ENCODE assay signal across 13 cellular contexts in genomic region chr16:1288813-1289479, GRCh38. TPM values are rescaled to one million over a fixed set of nuclear protein-coding genes. Genes with fewer than 3 reads are reported as not detected.
DNase-seq lines count a peak whose midpoint lies in the region; ATAC-seq lines count a peak whose summit lies in the region.
"Had no signal": no experiment of that assay in that cellular context is flagged by ENCODE, and none has a peak within 500 bp of the region (broad histone marks: within the 10 kb centered on the region; RNA-seq: fewer than 3 reads in every experiment).

No MANE protein-coding gene starts in this region.

- peaks cover 66 to 88% of the 10 kb centered on the region in 2 experiments for H3K27me3 ChIP-seq in mesenchymal stem cell (ENCODE audit: control insufficient read depth in 1 of 2, insufficient read depth in 1 of 2, low read length in 2 of 2)

- POLR2A ChIA-PET in activated CD4-positive, alpha-beta T cell treated with anti-CD3 and anti-CD28 coated beads for 36 hours (lab: Charles Lee), result no interaction called here

- WGBS in mesenchymal stem cell, result 63% methylated on average over 13 of the region's 20 CpGs

- ATAC-seq in activated CD4-positive, alpha-beta T cell treated with anti-CD3 and anti-CD28 coated beads for 36 hours, result peak; percentile 47
- ATAC-seq in HG03097 (IDR thresholded peaks at IDR 0.05; ENCODE audit: low FRiP score, unreplicated experiment), result no peak

- DNase-seq in activated CD4-positive, alpha-beta T cell treated with anti-CD3 and anti-CD28 coated beads for 36 hours, result peak; percentile 44
- DNase-seq in activated CD4-positive, alpha-beta T cell treated with anti-CD3 and anti-CD28 coated beads, Interleukin-2, amount 50 U/mL, for 48 hours, result no peak
- DNase-seq in NCI-H345 treated with DMSO at 0.1 percent for 48 hours (lab: John Stamatoyannopoulos, UW; ENCODE audit: unreplicated experiment) (peak; percentile 45), mesenchymal stem cell (no peak), NCI-H82 treated with DMSO at 0.1 percent for 48 hours (lab: John Stamatoyannopoulos, UW; ENCODE audit: unreplicated experiment) (no peak)
- DNase-seq: brain microvascular endothelial cell, heart left ventricle, MV-4-11, OCI-M1 had no signal

- H3K36me3 ChIP-seq in mesenchymal stem cell (ENCODE audit: control insufficient read depth in 1 of 2, insufficient read depth in 2 of 2, low read depth in 1 of 2, low read length in 2 of 2), result no peaks in the 10 kb centered on the region
- H3K36me3 ChIP-seq: brain microvascular endothelial cell, heart left ventricle, prostate gland, suprapubic skin had no signal

- peak overlapping the region; percentile 40 for H2BK15ac ChIP-seq in mesenchymal stem cell (ENCODE audit: low read depth, poor library complexity, severe bottlenecking)

- no peak overlapping the region for H2BK5ac ChIP-seq in mesenchymal stem cell (ENCODE audit: low read depth, low read length, poor library complexity, severe bottlenecking)

- CTCF ChIA-PET in activated CD4-positive, alpha-beta T cell treated with anti-CD3 and anti-CD28 coated beads for 36 hours (lab: Charles Lee), result no interaction called here

- H3K4me3 ChIP-seq in mesenchymal stem cell (ENCODE audit: insufficient read depth in 1 of 2, low read depth in 1 of 2, low read length in 2 of 2), result no peak overlapping the region
- H3K4me3 ChIP-seq: heart left ventricle, prostate gland, suprapubic skin had no signal

- H4K91ac ChIP-seq in mesenchymal stem cell (ENCODE audit: low read length), result no peak overlapping the region

- no peaks in the 10 kb centered on the region for H3K79me1 ChIP-seq in mesenchymal stem cell (replicated peaks; ENCODE audit: low read length, poor library complexity, severe bottlenecking)

- no peak overlapping the region for H3K4me3 Mint-ChIP-seq in activated CD4-positive, alpha-beta T cell treated with anti-CD3 and anti-CD28 coated beads for 36 hours

- no peaks in the 10 kb centered on the region for H3K4me1 Mint-ChIP-seq in activated CD4-positive, alpha-beta T cell treated with anti-CD3 and anti-CD28 coated beads for 36 hours

- no peak overlapping the region for H2AK5ac ChIP-seq in mesenchymal stem cell (ENCODE audit: low read length, severe bottlenecking)

- H3K9me3 Mint-ChIP-seq in activated CD4-positive, alpha-beta T cell treated with anti-CD3 and anti-CD28 coated beads for 36 hours (ENCODE audit: low read depth), result no peaks in the 10 kb centered on the region

- no peak overlapping the region for H3K4ac ChIP-seq in mesenchymal stem cell (ENCODE audit: low read depth in 1 of 2, low read length in 2 of 2)

- no peak overlapping the region for H2BK120ac ChIP-seq in mesenchymal stem cell (ENCODE audit: low read depth, low read length)

- no peaks in the 10 kb centered on the region for H3K36me3 Mint-ChIP-seq in activated CD4-positive, alpha-beta T cell treated with anti-CD3 and anti-CD28 coated beads for 36 hours (ENCODE audit: low read depth)

- no peaks in the 10 kb centered on the region for H3K9me3 ChIP-seq in mesenchymal stem cell (ENCODE audit: control insufficient read depth, low read length)
- H3K9me3 ChIP-seq: heart left ventricle, prostate gland, suprapubic skin had no signal

- no peak overlapping the region for H3K27ac Mint-ChIP-seq in activated CD4-positive, alpha-beta T cell treated with anti-CD3 and anti-CD28 coated beads for 36 hours

- no peak overlapping the region for H3K27ac ChIP-seq in mesenchymal stem cell (ENCODE audit: low read length, poor library complexity, severe bottlenecking)
- H3K27ac ChIP-seq: brain microvascular endothelial cell, heart left ventricle, prostate gland, suprapubic skin had no signal

- H3K27me3 Mint-ChIP-seq in activated CD4-positive, alpha-beta T cell treated with anti-CD3 and anti-CD28 coated beads for 36 hours, result peaks cover 34% of the 10 kb centered on the region

- peak overlapping the region in 1 of 2 experiments; percentile 31 for H3K14ac ChIP-seq in mesenchymal stem cell (ENCODE audit: low read length in 2 of 2)

- H3K4me2 ChIP-seq in mesenchymal stem cell (ENCODE audit: low read length, poor library complexity, severe bottlenecking), result no peak overlapping the region

- H3K23ac ChIP-seq in mesenchymal stem cell (ENCODE audit: low read length in 2 of 2), result no peak overlapping the region

- H3K4me1 ChIP-seq in mesenchymal stem cell (ENCODE audit: control insufficient read depth, insufficient read depth, low read depth, low read length), result no peaks in the 10 kb centered on the region
- H3K4me1 ChIP-seq: prostate gland had no signal

- H3K9ac ChIP-seq in mesenchymal stem cell (ENCODE audit: low read length), result no peak overlapping the region

- H4K8ac ChIP-seq in mesenchymal stem cell (ENCODE audit: low read length), result no peak overlapping the region

- no peak overlapping the region for H2AFZ ChIP-seq in mesenchymal stem cell (ENCODE audit: low read depth, low read length)

- H2BK12ac ChIP-seq in mesenchymal stem cell (ENCODE audit: low read length in 2 of 2), result no peak overlapping the region

- intact Hi-C loops in activated CD4-positive, alpha-beta T cell treated with anti-CD3 and anti-CD28 coated beads for 36 hours (cut with DNase I, micrococcal nuclease), result no loop called here

- no peak overlapping the region for H3K18ac ChIP-seq in mesenchymal stem cell (ENCODE audit: low read depth in 1 of 2, low read length in 2 of 2)

RNA-seq across cellular contexts. Expression of gene UBE2I, which starts 20.5 kb away (rescaled TPM):
- total RNA-seq in activated CD4-positive, alpha-beta T cell treated with anti-CD3 and anti-CD28 coated beads for 36 hours, result 100 to 1,000 TPM; 251 to 358 TPM
- polyA plus RNA-seq in mesenchymal stem cell (2013, experiment 1 of 2), result 146 TPM
- 147 TPM for polyA plus RNA-seq in mesenchymal stem cell (2013, experiment 2 of 2)

RNA-seq across cellular contexts. Expression of gene TPSD1, which starts 33.1 kb away (rescaled TPM):
- total RNA-seq in activated CD4-positive, alpha-beta T cell treated with anti-CD3 and anti-CD28 coated beads for 36 hours, result not detected
- not detected for polyA plus RNA-seq in mesenchymal stem cell (2013, experiment 1 of 2)
- polyA plus RNA-seq in mesenchymal stem cell (2013, experiment 2 of 2), result not detected
- total RNA-seq: mesenteric fat pad had no signal

RNA-seq across cellular contexts. Expression of gene BAIAP3, which starts 44.5 kb away (rescaled TPM):
- 1 to 10 TPM in 1 of 2 experiments, under 1 TPM in 1; 0.57 to 1.0 TPM for total RNA-seq in activated CD4-positive, alpha-beta T cell treated with anti-CD3 and anti-CD28 coated beads for 36 hours
- polyA plus RNA-seq in mesenchymal stem cell (2013, experiment 1 of 2), result 3.2 TPM
- 3.6 TPM for polyA plus RNA-seq in mesenchymal stem cell (2013, experiment 2 of 2)

RNA-seq across cellular contexts. Expression of gene TPSAB1, which starts 48.4 kb away (rescaled TPM):
- total RNA-seq in activated CD4-positive, alpha-beta T cell treated with anti-CD3 and anti-CD28 coated beads for 36 hours, result not detected
- polyA plus RNA-seq in mesenchymal stem cell (2013, experiment 1 of 2), result not detected
- polyA plus RNA-seq in mesenchymal stem cell (2013, experiment 2 of 2), result not detected

RNA-seq across cellular contexts. Expression of gene TPSB2, which starts 59.0 kb away (rescaled TPM):
- total RNA-seq in activated CD4-positive, alpha-beta T cell treated with anti-CD3 and anti-CD28 coated beads for 36 hours, result not detected
- polyA plus RNA-seq in mesenchymal stem cell (2013, experiment 1 of 2), result not detected
- not detected for polyA plus RNA-seq in mesenchymal stem cell (2013, experiment 2 of 2)

Comparison
In these comparisons a context has a peak if more than half of its experiments do, and no peak if none do; other contexts are left out.
1. DNase-seq: peak in activated CD4-positive, alpha-beta T cell treated with anti-CD3 and anti-CD28 coated beads for 36 hours (single experiment) and NCI-H345 treated with DMSO at 0.1 percent for 48 hours (single experiment); none in activated CD4-positive, alpha-beta T cell treated with anti-CD3 and anti-CD28 coated beads, Interleukin-2, amount 50 U/mL, for 48 hours (0 of 2), mesenchymal stem cell (single experiment) and NCI-H82 treated with DMSO at 0.1 percent for 48 hours (single experiment).